9 cellular contexts compared by ENCODE assay signal in the genomic region with DNA sequence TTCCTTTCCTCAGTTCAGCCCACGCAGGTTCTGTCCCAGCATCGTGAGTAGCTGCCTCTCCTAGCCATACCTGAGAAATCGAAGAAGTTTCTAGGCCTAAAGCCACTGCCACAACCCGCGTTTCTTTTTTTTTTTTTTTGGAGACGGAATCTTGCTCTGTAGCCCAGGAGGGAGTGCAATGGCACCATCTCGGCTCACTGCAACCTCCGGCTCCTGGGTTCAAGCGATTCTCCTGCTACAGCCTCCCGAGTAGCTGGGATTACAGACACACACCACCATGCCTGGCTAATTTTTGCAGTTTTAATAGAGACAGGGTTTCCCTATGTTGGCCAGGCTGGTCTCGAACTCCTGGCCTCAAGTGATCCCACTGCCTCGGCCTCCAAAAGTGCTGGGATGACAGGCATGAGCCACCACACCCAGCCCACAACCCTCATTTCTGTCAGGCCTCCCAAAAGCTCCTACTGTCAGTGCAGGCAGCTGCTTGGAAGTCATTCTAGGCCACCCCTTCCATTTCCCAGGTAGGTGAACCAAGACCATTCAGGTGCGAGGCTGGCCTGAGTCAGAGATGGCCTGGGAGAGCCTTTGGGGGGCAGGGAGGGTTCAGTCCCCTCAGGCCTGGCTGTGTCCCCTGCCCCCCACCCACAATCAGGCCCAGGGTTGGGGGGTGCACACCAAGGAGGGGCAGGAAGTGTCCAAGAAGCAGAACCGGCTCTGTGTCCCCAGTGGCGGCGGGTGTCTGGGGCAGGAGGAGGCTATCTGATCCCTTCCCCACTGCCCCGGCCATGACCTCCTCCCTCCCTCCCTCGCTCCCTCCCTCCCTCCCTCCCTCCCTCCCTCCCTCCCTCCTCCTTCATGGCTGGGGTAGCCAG. TPM values are rescaled to one million over a fixed set of nuclear protein-coding genes. Genes with fewer than 3 reads are reported as not detected.
DNase-seq lines count a peak whose midpoint lies in the region; ATAC-seq and TF ChIP-seq lines count a peak whose summit lies in the region.
"Had no signal": no experiment of that assay in that cellular context is flagged by ENCODE, and none has a peak within 500 bp of the region (broad histone marks: within the 10 kb centered on the region; RNA-seq: fewer than 3 reads in every experiment).

No MANE protein-coding gene starts in this region.

- peak overlapping the region; percentile 92 for H3K4me3 Mint-ChIP-seq in activated CD4-positive, alpha-beta memory T cell treated with anti-CD3 and anti-CD28 coated beads for 36 hours
- H3K4me3 Mint-ChIP-seq in stimulated activated naive CD8-positive, alpha-beta T cell treated with anti-CD3 and anti-CD28 coated beads, Interleukin-15, Interleukin-2, amounts not matched to agents 100 ng/mL and 50 ng/mL, for 24 hours = peak overlapping the region; percentile 84

- no peaks in the 10 kb centered on the region for H3K27me3 Mint-ChIP-seq in activated CD4-positive, alpha-beta memory T cell treated with anti-CD3 and anti-CD28 coated beads for 36 hours
- no peaks in the 10 kb centered on the region for H3K27me3 Mint-ChIP-seq in stimulated activated naive CD8-positive, alpha-beta T cell treated with anti-CD3 and anti-CD28 coated beads, Interleukin-15, Interleukin-2, amounts not matched to agents 100 ng/mL and 50 ng/mL, for 24 hours

- no peak for TF ChIP-seq CTCF in GM13977 (IDR thresholded peaks at IDR 0.05; ENCODE audit: extremely low read depth, insufficient read depth, missing control alignments)

- H3K36me3 Mint-ChIP-seq in activated CD4-positive, alpha-beta memory T cell treated with anti-CD3 and anti-CD28 coated beads for 36 hours = peaks cover 4% of the 10 kb centered on the region
- H3K36me3 Mint-ChIP-seq in stimulated activated naive CD8-positive, alpha-beta T cell treated with anti-CD3 and anti-CD28 coated beads, Interleukin-15, Interleukin-2, amounts not matched to agents 100 ng/mL and 50 ng/mL, for 24 hours (ENCODE audit: low read depth) = no peaks in the 10 kb centered on the region

- intact Hi-C loops in activated CD4-positive, alpha-beta memory T cell treated with anti-CD3 and anti-CD28 coated beads for 36 hours (cut with micrococcal nuclease) = loop anchor here (5.0 to 10.0 kb wide), 2 partner anchors 181 to 207 kb away; a partner anchor contains a TSS

- H3K9me3 Mint-ChIP-seq in activated CD4-positive, alpha-beta memory T cell treated with anti-CD3 and anti-CD28 coated beads for 36 hours = no peaks in the 10 kb centered on the region
- no peaks in the 10 kb centered on the region for H3K9me3 Mint-ChIP-seq in stimulated activated naive CD8-positive, alpha-beta T cell treated with anti-CD3 and anti-CD28 coated beads, Interleukin-15, Interleukin-2, amounts not matched to agents 100 ng/mL and 50 ng/mL, for 24 hours

- no peak for ATAC-seq in HG02610 (IDR thresholded peaks at IDR 0.05; ENCODE audit: unreplicated experiment)

- H3K4me1 Mint-ChIP-seq in activated CD4-positive, alpha-beta memory T cell treated with anti-CD3 and anti-CD28 coated beads for 36 hours (ENCODE audit: low read depth) = peaks cover 77% of the 10 kb centered on the region
- H3K4me1 Mint-ChIP-seq in stimulated activated naive CD8-positive, alpha-beta T cell treated with anti-CD3 and anti-CD28 coated beads, Interleukin-15, Interleukin-2, amounts not matched to agents 100 ng/mL and 50 ng/mL, for 24 hours (ENCODE audit: low read depth) = peaks cover 85% of the 10 kb centered on the region

- H3K27ac Mint-ChIP-seq in activated CD4-positive, alpha-beta memory T cell treated with anti-CD3 and anti-CD28 coated beads for 36 hours = peak overlapping the region; percentile 98
- peak overlapping the region; percentile 90 for H3K27ac Mint-ChIP-seq in stimulated activated naive CD8-positive, alpha-beta T cell treated with anti-CD3 and anti-CD28 coated beads, Interleukin-15, Interleukin-2, amounts not matched to agents 100 ng/mL and 50 ng/mL, for 24 hours

- in situ Hi-C loops in GM13977 (cut with MboI; ENCODE audit: low pct_unique_long_range_greater_than_20kb, low sequenced_read_pairs, unreplicated experiment) = loop anchor here (25.0 kb wide), 1 partner anchor 249 kb away; no protein-coding TSS in a partner anchor

- CTCF ChIA-PET in activated CD4-positive, alpha-beta memory T cell treated with anti-CD3 and anti-CD28 coated beads for 36 hours (lab: Charles Lee) = interaction anchor here (1.4 to 10.6 kb wide), 3 partner anchors 10 to 15 kb away, joined by 4 to 74 read pairs (median 12); no protein-coding TSS in a partner anchor

- peak; percentile 22 for DNase-seq in NCI-H510A treated with DMSO at 0.1 percent for 48 hours (lab: John Stamatoyannopoulos, UW)
- no peak for DNase-seq in NCI-H510A (lab: John Stamatoyannopoulos, UW)
- peak; percentile 40 for DNase-seq in activated CD4-positive, alpha-beta memory T cell treated with anti-CD3 and anti-CD28 coated beads for 36 hours
- DNase-seq in iPS-NIHi7 (ENCODE audit: extremely low spot score) = peak; percentile 35
- no peak for DNase-seq in NK-92 (lab: John Stamatoyannopoulos, UW; ENCODE audit: unreplicated experiment)
- no peak for DNase-seq in GM13977 (ENCODE audit: low spot score)
- DNase-seq: ACHN had no signal

- POLR2A ChIA-PET in activated CD4-positive, alpha-beta memory T cell treated with anti-CD3 and anti-CD28 coated beads for 36 hours (lab: Charles Lee) = interaction anchor here (0.6 to 1.9 kb wide), 8 partner anchors 12 to 205 kb away, joined by 3 to 6 read pairs (median 3); a partner anchor contains a TSS

RNA-seq across cellular contexts. Expression of a gene that starts 47.2 kb away (rescaled TPM):
- total RNA-seq in activated CD4-positive, alpha-beta memory T cell treated with anti-CD3 and anti-CD28 coated beads for 36 hours = 10 to 100 TPM; 21.8 to 22.1 TPM

Comparison
In these comparisons a context has a peak if more than half of its experiments do, and no peak if none do; other contexts are left out.
1. DNase-seq: peak in NCI-H510A treated with DMSO at 0.1 percent for 48 hours (single experiment), activated CD4-positive, alpha-beta memory T cell treated with anti-CD3 and anti-CD28 coated beads for 36 hours (single experiment) and iPS-NIHi7 (single experiment); none in NCI-H510A (single experiment), NK-92 (single experiment) and GM13977 (single experiment).